Comparison of ENCODE assay signal across 11 cellular contexts in genomic region chr1:37389327-37389726, GRCh38.
"Had no signal": no experiment of that assay in that cellular context is flagged by ENCODE, and none has a peak within 500 bp of the region (broad histone marks: within the 10 kb centered on the region; RNA-seq: fewer than 3 reads in every experiment).

No MANE protein-coding gene starts in this region.

- H3K4me1 ChIP-seq: HAP-1 had no signal

- H3K4me3 ChIP-seq: GM23248, GM23338, HAP-1 had no signal

- ATAC-seq: GM23338, HCT116 had no signal

- DNase-seq: GM23248, GOT3, H7, H9, HCEC 1CT, HFFc6 had no signal

- H3K36me3 ChIP-seq: HAP-1 had no signal

- H3K9ac ChIP-seq: GM23248 had no signal

- H2AFZ ChIP-seq: GM23248, GM23338 had no signal

- H3K27ac ChIP-seq: GM23248 had no signal

- H3K9me3 ChIP-seq: HAP-1 had no signal

- FAIRE-seq: H1, H54 had no signal

- H3K4me2 ChIP-seq: GM23338 had no signal
